Comparison of ENCODE assay signal across 1 cellular context in genomic region chr3:185781759-185782158, GRCh38.
TF ChIP-seq lines count a peak whose summit lies in the region.

No MANE protein-coding gene starts in this region.

TF ChIP-seq in GM23338, 12 proteins besides CTCF, POLR2A, EP300 and RAD21 (continued from another document):
- TF ChIP-seq ZNF462 (CRISPR knock-in tag; IDR thresholded peaks at IDR 0.05) (no peak), ZNF114 (CRISPR knock-in tag; IDR thresholded peaks at IDR 0.05) (no peak), EZH2 (IDR thresholded peaks at IDR 0.05; ENCODE audit: low read depth, unreplicated experiment) (no peak), REST (IDR thresholded peaks at IDR 0.05; ENCODE audit: unreplicated experiment) (no peak), ETS1 (IDR thresholded peaks at IDR 0.05) (no peak)
